1 cellular context compared by ENCODE assay signal in the genomic region with DNA sequence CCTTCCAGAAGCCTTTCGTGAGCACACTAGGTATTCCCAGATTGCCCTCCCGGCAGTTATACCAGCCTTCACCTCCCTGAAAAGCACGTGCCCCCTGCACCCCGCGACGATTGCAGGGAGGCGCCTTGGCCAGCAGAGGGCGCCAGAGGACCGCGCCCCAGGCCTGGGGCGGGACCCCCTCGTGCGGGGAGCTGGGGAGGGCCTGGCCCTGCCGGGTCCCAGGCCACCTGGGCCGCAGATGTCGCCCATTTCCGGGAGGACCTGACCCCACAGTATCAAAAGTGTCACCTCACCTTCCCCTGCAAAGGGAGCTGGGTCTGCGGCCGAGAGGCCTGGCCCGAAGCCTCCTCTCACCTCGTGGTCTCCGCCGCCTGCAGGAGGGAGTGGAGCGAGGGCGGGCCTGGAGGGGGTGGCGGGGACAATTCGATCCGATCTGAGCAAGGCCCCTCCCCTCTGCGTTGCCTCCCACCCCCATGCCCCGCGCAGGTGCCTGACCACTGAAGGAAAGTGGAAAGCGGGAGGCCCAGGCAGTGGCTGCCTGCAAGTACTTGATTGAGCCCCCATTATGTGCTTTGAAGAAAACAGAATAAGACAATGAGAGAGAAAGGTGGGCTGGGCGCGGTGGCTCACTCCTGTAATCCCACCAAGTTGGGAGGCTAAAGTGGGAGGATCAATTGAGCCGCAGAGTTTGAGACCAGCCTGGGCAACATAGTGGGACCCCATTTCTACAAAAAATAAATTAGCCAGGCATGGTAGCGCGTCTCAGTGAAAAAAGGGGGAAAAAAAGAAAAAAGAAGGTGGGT.
TF ChIP-seq lines count a peak whose summit lies in the region.

No MANE protein-coding gene starts in this region.

TF ChIP-seq in K562, 482 proteins besides CTCF, POLR2A, EP300 and RAD21 (continued from another document and continues in another):
- TF ChIP-seq, protein P1, sequence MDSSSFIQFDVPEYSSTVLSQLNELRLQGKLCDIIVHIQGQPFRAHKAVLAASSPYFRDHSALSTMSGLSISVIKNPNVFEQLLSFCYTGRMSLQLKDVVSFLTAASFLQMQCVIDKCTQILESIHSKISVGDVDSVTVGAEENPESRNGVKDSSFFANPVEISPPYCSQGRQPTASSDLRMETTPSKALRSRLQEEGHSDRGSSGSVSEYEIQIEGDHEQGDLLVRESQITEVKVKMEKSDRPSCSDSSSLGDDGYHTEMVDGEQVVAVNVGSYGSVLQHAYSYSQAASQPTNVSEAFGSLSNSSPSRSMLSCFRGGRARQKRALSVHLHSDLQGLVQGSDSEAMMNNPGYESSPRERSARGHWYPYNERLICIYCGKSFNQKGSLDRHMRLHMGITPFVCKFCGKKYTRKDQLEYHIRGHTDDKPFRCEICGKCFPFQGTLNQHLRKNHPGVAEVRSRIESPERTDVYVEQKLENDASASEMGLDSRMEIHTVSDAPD (CRISPR knock-in tag; IDR thresholded peaks at IDR 0.05) = no peak
- TF ChIP-seq NBN (IDR thresholded peaks at IDR 0.05; ENCODE audit: low read depth) (peak; percentile 72), ATF7 (IDR thresholded peaks at IDR 0.05) (peak; percentile 61), ELF2 (CRISPR knock-in tag; IDR thresholded peaks at IDR 0.05) (no peak), ZNF146 (CRISPR knock-in tag; IDR thresholded peaks at IDR 0.05; ENCODE audit: unreplicated experiment) (no peak), FOXJ2 (tag; IDR thresholded peaks at IDR 0.05) (no peak), MYNN (IDR thresholded peaks at IDR 0.05) (no peak), MYNN (CRISPR knock-in tag; IDR thresholded peaks at IDR 0.05) (no peak), ZNF212 (CRISPR knock-in tag; IDR thresholded peaks at IDR 0.05) (no peak), HMG20B (CRISPR knock-in tag; IDR thresholded peaks at IDR 0.05) (no peak), SMARCA5 (IDR thresholded peaks at IDR 0.05) (no peak), NFRKB (IDR thresholded peaks at IDR 0.05; ENCODE audit: low read depth) (peak; percentile 38; the same call in 1 of the 2 replicates), ESRRB (CRISPR knock-in tag; IDR thresholded peaks at IDR 0.05; ENCODE audit: borderline replicate concordance) (no peak), MAZ (CRISPR knock-in tag; conservative IDR thresholded peaks at IDR 0.05 in 1 of 2, IDR thresholded peaks at IDR 0.05 in 1 of 2) (peak; percentile 94 to 97), MTA3 (IDR thresholded peaks at IDR 0.05; ENCODE audit: borderline replicate concordance) (peak; percentile 83), ZFP91 (CRISPR knock-in tag; IDR thresholded peaks at IDR 0.05) (no peak), NR2C2 (CRISPR knock-in tag; IDR thresholded peaks at IDR 0.05) (no peak), NR2C2 (tag; IDR thresholded peaks at IDR 0.05) (no peak), E2F8 (IDR thresholded peaks at IDR 0.05; ENCODE audit: low read depth, partially characterized antibody) (peak; percentile 45), STAG1 (CRISPR knock-in tag; IDR thresholded peaks at IDR 0.05; ENCODE audit: borderline replicate concordance) (peak; percentile 95), PPARD (CRISPR knock-in tag; IDR thresholded peaks at IDR 0.05) (no peak), TSC22D4 (tag; IDR thresholded peaks at IDR 0.05) (no peak), CTBP1 (IDR thresholded peaks at IDR 0.05; ENCODE audit: borderline replicate concordance) (peak; percentile 69; the same call in 1 of the 2 replicates), RNF2 (IDR thresholded peaks at IDR 0.05) (peak; percentile 67; the same call in 1 of the 2 replicates), CXXC5 (CRISPR knock-in tag; IDR thresholded peaks at IDR 0.05) (peak; percentile 82), CBX1 (IDR thresholded peaks at IDR 0.05; ENCODE audit: low read depth) (no peak), MEIS2 (IDR thresholded peaks at IDR 0.05; ENCODE audit: partially characterized antibody) (no peak), CHD4 (IDR thresholded peaks at IDR 0.05; ENCODE audit: insufficient read depth, insufficient replicate concordance, low read depth, low read length, poor library complexity, severe bottlenecking) (no peak), ZNF224 (CRISPR knock-in tag; IDR thresholded peaks at IDR 0.05) (no peak), HINFP (tag; conservative IDR thresholded peaks at IDR 0.05; ENCODE audit: low read depth) (no peak), SPI1 (IDR thresholded peaks at IDR 0.05; ENCODE audit: borderline replicate concordance, low read depth, low read length) (no peak), HDAC6 (IDR thresholded peaks at IDR 0.05; ENCODE audit: low read depth, low read length) (no peak), SNIP1 (IDR thresholded peaks at IDR 0.05; ENCODE audit: low read depth) (no peak), BMI1 (IDR thresholded peaks at IDR 0.05; ENCODE audit: low read length) (no peak), ZNF695 (CRISPR knock-in tag; IDR thresholded peaks at IDR 0.05) (no peak), MBD1 (CRISPR knock-in tag; IDR thresholded peaks at IDR 0.05) (no peak), MAFF (IDR thresholded peaks at IDR 0.05; ENCODE audit: low read length) (no peak)
- TF ChIP-seq, protein P2, sequence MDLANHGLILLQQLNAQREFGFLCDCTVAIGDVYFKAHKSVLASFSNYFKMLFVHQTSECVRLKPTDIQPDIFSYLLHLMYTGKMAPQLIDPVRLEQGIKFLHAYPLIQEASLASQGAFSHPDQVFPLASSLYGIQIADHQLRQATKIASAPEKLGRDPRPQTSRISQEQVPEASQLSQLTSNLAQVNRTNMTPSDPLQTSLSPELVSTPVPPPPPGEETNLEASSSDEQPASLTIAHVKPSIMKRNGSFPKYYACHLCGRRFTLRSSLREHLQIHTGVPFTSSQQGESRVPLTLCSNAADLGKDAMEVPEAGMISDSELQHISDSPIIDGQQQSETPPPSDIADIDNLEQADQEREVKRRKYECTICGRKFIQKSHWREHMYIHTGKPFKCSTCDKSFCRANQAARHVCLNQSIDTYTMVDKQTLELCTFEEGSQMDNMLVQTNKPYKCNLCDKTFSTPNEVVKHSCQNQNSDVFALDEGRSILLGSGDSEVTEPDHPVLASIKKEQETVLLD (IDR thresholded peaks at IDR 0.05) = peak; percentile 19; the same call in 1 of the 2 replicates
- TF ChIP-seq, protein P3, sequence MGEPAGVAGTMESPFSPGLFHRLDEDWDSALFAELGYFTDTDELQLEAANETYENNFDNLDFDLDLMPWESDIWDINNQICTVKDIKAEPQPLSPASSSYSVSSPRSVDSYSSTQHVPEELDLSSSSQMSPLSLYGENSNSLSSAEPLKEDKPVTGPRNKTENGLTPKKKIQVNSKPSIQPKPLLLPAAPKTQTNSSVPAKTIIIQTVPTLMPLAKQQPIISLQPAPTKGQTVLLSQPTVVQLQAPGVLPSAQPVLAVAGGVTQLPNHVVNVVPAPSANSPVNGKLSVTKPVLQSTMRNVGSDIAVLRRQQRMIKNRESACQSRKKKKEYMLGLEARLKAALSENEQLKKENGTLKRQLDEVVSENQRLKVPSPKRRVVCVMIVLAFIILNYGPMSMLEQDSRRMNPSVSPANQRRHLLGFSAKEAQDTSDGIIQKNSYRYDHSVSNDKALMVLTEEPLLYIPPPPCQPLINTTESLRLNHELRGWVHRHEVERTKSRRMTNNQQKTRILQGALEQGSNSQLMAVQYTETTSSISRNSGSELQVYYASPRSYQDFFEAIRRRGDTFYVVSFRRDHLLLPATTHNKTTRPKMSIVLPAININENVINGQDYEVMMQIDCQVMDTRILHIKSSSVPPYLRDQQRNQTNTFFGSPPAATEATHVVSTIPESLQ (CRISPR knock-in tag; IDR thresholded peaks at IDR 0.05) = no peak
- TF ChIP-seq, protein P4, sequence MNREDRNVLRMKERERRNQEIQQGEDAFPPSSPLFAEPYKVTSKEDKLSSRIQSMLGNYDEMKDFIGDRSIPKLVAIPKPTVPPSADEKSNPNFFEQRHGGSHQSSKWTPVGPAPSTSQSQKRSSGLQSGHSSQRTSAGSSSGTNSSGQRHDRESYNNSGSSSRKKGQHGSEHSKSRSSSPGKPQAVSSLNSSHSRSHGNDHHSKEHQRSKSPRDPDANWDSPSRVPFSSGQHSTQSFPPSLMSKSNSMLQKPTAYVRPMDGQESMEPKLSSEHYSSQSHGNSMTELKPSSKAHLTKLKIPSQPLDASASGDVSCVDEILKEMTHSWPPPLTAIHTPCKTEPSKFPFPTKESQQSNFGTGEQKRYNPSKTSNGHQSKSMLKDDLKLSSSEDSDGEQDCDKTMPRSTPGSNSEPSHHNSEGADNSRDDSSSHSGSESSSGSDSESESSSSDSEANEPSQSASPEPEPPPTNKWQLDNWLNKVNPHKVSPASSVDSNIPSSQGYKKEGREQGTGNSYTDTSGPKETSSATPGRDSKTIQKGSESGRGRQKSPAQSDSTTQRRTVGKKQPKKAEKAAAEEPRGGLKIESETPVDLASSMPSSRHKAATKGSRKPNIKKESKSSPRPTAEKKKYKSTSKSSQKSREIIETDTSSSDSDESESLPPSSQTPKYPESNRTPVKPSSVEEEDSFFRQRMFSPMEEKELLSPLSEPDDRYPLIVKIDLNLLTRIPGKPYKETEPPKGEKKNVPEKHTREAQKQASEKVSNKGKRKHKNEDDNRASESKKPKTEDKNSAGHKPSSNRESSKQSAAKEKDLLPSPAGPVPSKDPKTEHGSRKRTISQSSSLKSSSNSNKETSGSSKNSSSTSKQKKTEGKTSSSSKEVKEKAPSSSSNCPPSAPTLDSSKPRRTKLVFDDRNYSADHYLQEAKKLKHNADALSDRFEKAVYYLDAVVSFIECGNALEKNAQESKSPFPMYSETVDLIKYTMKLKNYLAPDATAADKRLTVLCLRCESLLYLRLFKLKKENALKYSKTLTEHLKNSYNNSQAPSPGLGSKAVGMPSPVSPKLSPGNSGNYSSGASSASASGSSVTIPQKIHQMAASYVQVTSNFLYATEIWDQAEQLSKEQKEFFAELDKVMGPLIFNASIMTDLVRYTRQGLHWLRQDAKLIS (CRISPR knock-in tag; IDR thresholded peaks at IDR 0.05) = peak; percentile 76; the same call in 1 of the 2 replicates
- TF ChIP-seq, protein P5, sequence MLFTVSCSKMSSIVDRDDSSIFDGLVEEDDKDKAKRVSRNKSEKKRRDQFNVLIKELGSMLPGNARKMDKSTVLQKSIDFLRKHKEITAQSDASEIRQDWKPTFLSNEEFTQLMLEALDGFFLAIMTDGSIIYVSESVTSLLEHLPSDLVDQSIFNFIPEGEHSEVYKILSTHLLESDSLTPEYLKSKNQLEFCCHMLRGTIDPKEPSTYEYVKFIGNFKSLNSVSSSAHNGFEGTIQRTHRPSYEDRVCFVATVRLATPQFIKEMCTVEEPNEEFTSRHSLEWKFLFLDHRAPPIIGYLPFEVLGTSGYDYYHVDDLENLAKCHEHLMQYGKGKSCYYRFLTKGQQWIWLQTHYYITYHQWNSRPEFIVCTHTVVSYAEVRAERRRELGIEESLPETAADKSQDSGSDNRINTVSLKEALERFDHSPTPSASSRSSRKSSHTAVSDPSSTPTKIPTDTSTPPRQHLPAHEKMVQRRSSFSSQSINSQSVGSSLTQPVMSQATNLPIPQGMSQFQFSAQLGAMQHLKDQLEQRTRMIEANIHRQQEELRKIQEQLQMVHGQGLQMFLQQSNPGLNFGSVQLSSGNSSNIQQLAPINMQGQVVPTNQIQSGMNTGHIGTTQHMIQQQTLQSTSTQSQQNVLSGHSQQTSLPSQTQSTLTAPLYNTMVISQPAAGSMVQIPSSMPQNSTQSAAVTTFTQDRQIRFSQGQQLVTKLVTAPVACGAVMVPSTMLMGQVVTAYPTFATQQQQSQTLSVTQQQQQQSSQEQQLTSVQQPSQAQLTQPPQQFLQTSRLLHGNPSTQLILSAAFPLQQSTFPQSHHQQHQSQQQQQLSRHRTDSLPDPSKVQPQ (CRISPR knock-in tag; IDR thresholded peaks at IDR 0.05; ENCODE audit: borderline replicate concordance) = no peak
